Comparison of ENCODE assay signal across 1 cellular context in genomic region chr22:31496007-31496734, GRCh38.
TF ChIP-seq lines count a peak whose summit lies in the region.

TSS of gene SFI1 (plus strand) at chr22:31496536. CDS start at chr22:31508285, 11,749 bp downstream.

TF ChIP-seq in SK-N-SH, 30 proteins besides CTCF, POLR2A, EP300 and RAD21 (continued from another document):
- TF ChIP-seq REST (IDR thresholded peaks at IDR 0.05; ENCODE audit: low read depth, low read length) (peak; percentile 10; the same call in 1 of the 2 replicates), FOXJ3 (CRISPR knock-in tag; IDR thresholded peaks at IDR 0.05) (no peak), TAF1 (IDR thresholded peaks at IDR 0.05; ENCODE audit: borderline replicate concordance, low read depth, low read length) (no peak; the same call in 1 of the 2 replicates), JUND (IDR thresholded peaks at IDR 0.05) (no peak), RFX5 (IDR thresholded peaks at IDR 0.05; ENCODE audit: low read length) (no peak), IRF3 (IDR thresholded peaks at IDR 0.05; ENCODE audit: low read depth, low read length) (no peak), YY1 (IDR thresholded peaks at IDR 0.05; ENCODE audit: low read depth) (0 out of 2 replicates have a peak, but pooled peaks have one; percentile 30), USF1 (IDR thresholded peaks at IDR 0.05; ENCODE audit: borderline replicate concordance, low read depth) (no peak), EZH2phosphoT487 (IDR thresholded peaks at IDR 0.05; ENCODE audit: borderline replicate concordance, low read depth) (no peak), RXRA (IDR thresholded peaks at IDR 0.05; ENCODE audit: borderline replicate concordance, low read depth) (no peak), CHD2 (IDR thresholded peaks at IDR 0.05; ENCODE audit: low read length, partially characterized antibody) (peak; percentile 95), FOXM1 (IDR thresholded peaks at IDR 0.05; ENCODE audit: low read depth) (no peak), NRF1 (IDR thresholded peaks at IDR 0.05; ENCODE audit: low read depth, low read length) (peak; percentile 85), RCOR1 (IDR thresholded peaks at IDR 0.05; ENCODE audit: low read length) (peak; percentile 54; the same call in 1 of the 2 replicates), MXI1 (IDR thresholded peaks at IDR 0.05; ENCODE audit: low read depth, low read length) (peak; percentile 97), GABPA (IDR thresholded peaks at IDR 0.05; ENCODE audit: low read depth) (peak; percentile 60), TCF12 (IDR thresholded peaks at IDR 0.05) (no peak)
